8 cellular contexts compared by ENCODE assay signal in genomic region chr16:67191995-67192681, GRCh38. TPM values are rescaled to one million over a fixed set of nuclear protein-coding genes. Genes with fewer than 3 reads are reported as not detected.
DNase-seq lines count a peak whose midpoint lies in the region; FAIRE-seq and TF ChIP-seq lines count a peak whose summit lies in the region.

Gene E2F4 (plus strand): TSS chr16:67192155. CDS start chr16:67192228, 73 bp downstream.

- no peaks in the 10 kb centered on the region for H3K27me3 Mint-ChIP-seq in Caco-2 (ENCODE audit: insufficient read depth, unreplicated experiment)

- peaks cover 32% of the 10 kb centered on the region for H3K79me2 ChIP-seq in OCI-LY3 (ENCODE audit: low read length)
- H3K79me2 ChIP-seq in endothelial cell of umbilical vein (ENCODE audit: control insufficient read depth, insufficient read depth, low read length): peaks cover 46% of the 10 kb centered on the region

- H2AFZ ChIP-seq in OCI-LY3 (ENCODE audit: low read depth, low read length): peak within 1 kb of the TSS; percentile 65
- H2AFZ ChIP-seq in endothelial cell of umbilical vein (ENCODE audit: low read depth, low read length): peak within 1 kb of the TSS; percentile 19

- peak; percentile 93 for TF ChIP-seq POLR2A in endothelial cell of umbilical vein (IDR thresholded peaks at IDR 0.05; ENCODE audit: low read depth, low read length)

- H3K9ac ChIP-seq in OCI-LY3 (ENCODE audit: low read length): peak within 1 kb of the TSS; percentile 95
- H3K9ac ChIP-seq in endothelial cell of umbilical vein (replicated peaks; ENCODE audit: extremely low read depth, insufficient read depth, low read length): peak within 1 kb of the TSS; percentile 91

- no peaks in the 10 kb centered on the region for H3K9me1 ChIP-seq in endothelial cell of umbilical vein (replicated peaks; ENCODE audit: control insufficient read depth, extremely low read depth, insufficient read depth, low read length)

- peaks cover 47% of the 10 kb centered on the region for H3K36me3 Mint-ChIP-seq in Caco-2 (ENCODE audit: insufficient read depth, unreplicated experiment)

- no peak for TF ChIP-seq CTCF in Caco-2 (IDR thresholded peaks at IDR 0.05; ENCODE audit: insufficient read depth in 1 of 2, low read depth in 1 of 2, low read length in 1 of 2, severe bottlenecking in 1 of 2, unreplicated experiment in 1 of 2)
- no peak for TF ChIP-seq CTCF in GM20000 (IDR thresholded peaks at IDR 0.05; ENCODE audit: extremely low read depth, missing control alignments)
- TF ChIP-seq CTCF in OCI-LY3 (IDR thresholded peaks at IDR 0.05; ENCODE audit: low read depth, low read length): no peak
- TF ChIP-seq CTCF in endothelial cell of umbilical vein (IDR thresholded peaks at IDR 0.05; ENCODE audit: extremely low read depth in 1 of 2, insufficient read depth in 1 of 2, low read depth in 1 of 2, low read length in 2 of 2): no peak

- no peaks in the 10 kb centered on the region for H3K9me3 Mint-ChIP-seq in Caco-2 (ENCODE audit: unreplicated experiment)

- DNase-seq in Caco-2 (peak; percentile 92 to 94), GM20000 (ENCODE audit: low spot score) (peak; percentile 98), HTR-8/SVneo (ENCODE audit: insufficient read length, low spot score) (peak; percentile 94), endothelial cell of umbilical vein (ENCODE audit: low read depth, low spot score) (peak; percentile 88)
- DNase-seq in activated CD8-positive, alpha-beta memory T cell treated with anti-CD3 and anti-CD28 coated beads, Interleukin-2, amount 50 U/mL, for 48 hours: peak; percentile 93
- peak; percentile 84 to 89 for DNase-seq in stimulated activated CD8-positive, alpha-beta memory T cell treated with anti-CD3 and anti-CD28 coated beads, Interleukin-2, amount 100 ng/mL, for 48 hours (ENCODE audit: low read depth in 2 of 2)

- dilution Hi-C loops in endothelial cell of umbilical vein (cut with MboI; ENCODE audit: extremely low pct_ligation_motif_present, low sequenced_read_pairs): no loop called here

- peaks cover 24% of the 10 kb centered on the region for H3K4me1 Mint-ChIP-seq in Caco-2 (ENCODE audit: low read depth, unreplicated experiment)

- H3K27ac ChIP-seq in OCI-LY3 (ENCODE audit: low read length) (peak within 1 kb of the TSS; percentile 53), endothelial cell of umbilical vein (ENCODE audit: insufficient read depth, low read depth, low read length) (peak within 1 kb of the TSS; percentile 88)

- H3K27ac Mint-ChIP-seq in Caco-2 (ENCODE audit: unreplicated experiment): peak within 1 kb of the TSS; percentile 54

- BruUV-seq in Caco-2 (replicated peaks; lab: Mats Ljungman, UMichigan) (TSS peak; percentile 50), endothelial cell of umbilical vein (replicated peaks; lab: Mats Ljungman, UMichigan) (TSS peak; percentile 36)

- intact Hi-C loops in Caco-2 (cut with micrococcal nuclease; ENCODE audit: unreplicated experiment): loop anchor here (2.0 kb wide), 1 partner anchor 55 kb away; the partner anchor contains the start of gene FHOD1
- intact Hi-C loops in endothelial cell of umbilical vein (cut with micrococcal nuclease): loop anchor here (1.0 to 10.0 kb wide), 3 partner anchors 8 to 203 kb away; partner anchors contain the start of genes TMEM208 and TPPP3

- peak; percentile 99 for FAIRE-seq in HTR-8/SVneo (lab: Jason Lieb, UNC)
- FAIRE-seq in endothelial cell of umbilical vein (lab: Jason Lieb, UNC): peak; percentile 95

- no peaks in the 10 kb centered on the region for H3K27me3 ChIP-seq in Caco-2 (replicated peaks; ENCODE audit: control insufficient read depth, insufficient read depth, low read length)
- no peaks in the 10 kb centered on the region for H3K27me3 ChIP-seq in OCI-LY3 (ENCODE audit: low read depth, low read length)
- H3K27me3 ChIP-seq in endothelial cell of umbilical vein (ENCODE audit: control insufficient read depth in 2 of 2, insufficient read depth in 2 of 2, low read length in 2 of 2): no peaks in the 10 kb centered on the region
- no peaks in the 10 kb centered on the region for H3K27me3 ChIP-seq in mononuclear cell (ENCODE audit: insufficient read depth, low read length)

- H3K9me3 ChIP-seq in Caco-2: no peaks in the 10 kb centered on the region
- H3K9me3 ChIP-seq in OCI-LY3 (ENCODE audit: insufficient read depth, low read length): no peaks in the 10 kb centered on the region
- no peaks in the 10 kb centered on the region for H3K9me3 ChIP-seq in endothelial cell of umbilical vein (replicated peaks; ENCODE audit: control insufficient read depth, insufficient read depth, low read length)
- no peaks in the 10 kb centered on the region for H3K9me3 ChIP-seq in mononuclear cell (ENCODE audit: low read depth, low read length)

- POLR2A ChIA-PET in Caco-2 (lab: Charles Lee): interaction anchor here (0.6 to 1.2 kb wide), 4 partner anchors 22 to 213 kb away, joined by 3 read pairs; partner anchors contain the start of genes FHOD1, NOL3 and TMEM208
- POLR2A ChIA-PET in endothelial cell of umbilical vein (lab: Charles Lee): interaction anchor here (1.0 kb wide), 1 partner anchor 52 kb away, joined by 3 read pairs; no protein-coding TSS in a partner anchor

- H3K4me2 ChIP-seq in OCI-LY3 (ENCODE audit: low read length) (peak within 1 kb of the TSS; percentile 98), endothelial cell of umbilical vein (ENCODE audit: insufficient read depth, low read length) (peak within 1 kb of the TSS; percentile 69)

- peak within 1 kb of the TSS; percentile 77 for H3K4me3 Mint-ChIP-seq in Caco-2 (ENCODE audit: unreplicated experiment)

- H3K4me1 ChIP-seq in Caco-2: peaks cover 20% of the 10 kb centered on the region
- H3K4me1 ChIP-seq in OCI-LY3 (ENCODE audit: low read length): peaks cover 12% of the 10 kb centered on the region
- peaks cover 36% of the 10 kb centered on the region for H3K4me1 ChIP-seq in endothelial cell of umbilical vein (ENCODE audit: control insufficient read depth, extremely low read depth, insufficient read depth, low read length)
- H3K4me1 ChIP-seq in mononuclear cell (ENCODE audit: insufficient read depth, low read length): peaks cover 28% of the 10 kb centered on the region

- H3K36me3 ChIP-seq in Caco-2 (ENCODE audit: control insufficient read depth, insufficient read depth, low read length) (peaks cover 11% of the 10 kb centered on the region), OCI-LY3 (replicated peaks; ENCODE audit: low read depth, low read length) (peaks cover 35% of the 10 kb centered on the region), endothelial cell of umbilical vein (ENCODE audit: control insufficient read depth in 2 of 2, extremely low read depth in 1 of 2, insufficient read depth in 2 of 2, low read length in 2 of 2) (peaks cover 14 to 27% of the 10 kb centered on the region in 2 experiments)

- H3K4me3 ChIP-seq in Caco-2 (ENCODE audit: low read depth, low read length) (peak within 1 kb of the TSS; percentile 90), OCI-LY3 (ENCODE audit: low read length) (peak within 1 kb of the TSS; percentile 96), endothelial cell of umbilical vein (replicated peaks in 1 of 3; ENCODE audit: insufficient read depth in 1 of 3, low read depth in 1 of 3, low read length in 3 of 3) (peak within 1 kb of the TSS; percentile 54 to 83 (median 57)), mononuclear cell (ENCODE audit: low read length) (peak within 1 kb of the TSS; percentile 96)

- H4K20me1 ChIP-seq in OCI-LY3 (ENCODE audit: insufficient read depth, low read length): no peaks in the 10 kb centered on the region
- H4K20me1 ChIP-seq in endothelial cell of umbilical vein (replicated peaks; ENCODE audit: control insufficient read depth, extremely low read depth, insufficient read depth, low read length): no peaks in the 10 kb centered on the region

- CTCF ChIA-PET in Caco-2 (lab: Charles Lee): interaction anchor here (1.0 kb wide), 1 partner anchor 54 kb away, joined by 4 read pairs; no protein-coding TSS in a partner anchor
- CTCF ChIA-PET in endothelial cell of umbilical vein (lab: Charles Lee): interaction anchor here (1.1 to 1.5 kb wide), 4 partner anchors 10 to 208 kb away, joined by 3 to 6 read pairs (median 4); no protein-coding TSS in a partner anchor

TF ChIP-seq in endothelial cell of umbilical vein, 7 proteins besides CTCF, POLR2A, EP300 and RAD21:
- TF ChIP-seq POLR2AphosphoS5 (IDR thresholded peaks at IDR 0.05; ENCODE audit: insufficient read depth, low read depth, low read length) (peak; percentile 93), EZH2 (IDR thresholded peaks at IDR 0.05; ENCODE audit: borderline replicate concordance, low read depth, low read length, severe bottlenecking) (no peak), MYC (IDR thresholded peaks at IDR 0.05; ENCODE audit: low read depth, low read length) (peak; percentile 22)

RNA-seq across cellular contexts. Expression of gene E2F4, which starts in this region (rescaled TPM):
- total RNA-seq in Caco-2 (2022): 113 and 115 TPM in 2 replicates
- 110 and 112 TPM in 2 replicates for total RNA-seq in endothelial cell of umbilical vein
- 168 and 199 TPM in 2 replicates for polyA plus RNA-seq in endothelial cell of umbilical vein
- polyA plus RNA-seq in endothelial cell of umbilical vein (2011; cell fraction: cytosol; rRNA removed): 124 and 132 TPM in 2 replicates
- polyA plus RNA-seq in endothelial cell of umbilical vein (2011; cell fraction: nucleus; rRNA removed): 358 and 365 TPM in 2 replicates
- 79.3 and 84.3 TPM in 2 replicates for polyA plus RNA-seq in endothelial cell of umbilical vein (2012)
- polyA minus RNA-seq in endothelial cell of umbilical vein: 100 and 109 TPM in 2 replicates
- polyA minus RNA-seq in endothelial cell of umbilical vein (2011; cell fraction: cytosol; rRNA and poly(A)+ RNA removed): 54.8 TPM
- polyA minus RNA-seq in endothelial cell of umbilical vein (2011; cell fraction: nucleus; rRNA and poly(A)+ RNA removed): 62.3 and 65.0 TPM in 2 replicates
- 53.3 TPM for total RNA-seq in mononuclear cell

Comparison
In these comparisons a context has a peak if more than half of its experiments do, and no peak if none do; other contexts are left out.
1. Peak in every context shown above with its lines: DNase-seq, H3K4me3 ChIP-seq and H3K27ac ChIP-seq.